Comparison of ENCODE assay signal across 12 cellular contexts in genomic region chr5:57566914-57567313, GRCh38.
DNase-seq lines count a peak whose midpoint lies in the region; ATAC-seq and TF ChIP-seq lines count a peak whose summit lies in the region.
"Had no signal": no experiment of that assay in that cellular context is flagged by ENCODE, and none has a peak within 500 bp of the region (broad histone marks: within the 10 kb centered on the region; RNA-seq: fewer than 3 reads in every experiment).

No MANE protein-coding gene starts in this region.

- no peak overlapping the region for H3K4me3 ChIP-seq in BLaER1
- no peak overlapping the region for H3K4me3 ChIP-seq in mammary epithelial cell (replicated peaks in 1 of 3; ENCODE audit: insufficient read depth in 1 of 3, low read depth in 2 of 3, low read length in 3 of 3)
- no peak overlapping the region for H3K4me3 ChIP-seq in mesodermal cell (ENCODE audit: extremely low read depth, insufficient read depth, low read length, poor library complexity, severe bottlenecking)
- H3K4me3 ChIP-seq in H7 (ENCODE audit: insufficient read depth, low read depth, low read length) = no peak overlapping the region

- CTCF ChIA-PET in mammary epithelial cell (lab: Charles Lee; ENCODE audit: low non-redundant PET) = no interaction called here

- H3K4me3 Mint-ChIP-seq in activated CD4-positive, alpha-beta T cell treated with anti-CD3 and anti-CD28 coated beads, Interleukin-2, amount 10 ng/mL, durations not matched to agents 24 days and 14 days = no peak overlapping the region
- H3K4me3 Mint-ChIP-seq: activated naive CD4-positive, alpha-beta T cell treated with anti-CD3 and anti-CD28 coated beads, Interleukin-2, amount 50 U/mL, for 24 hours had no signal

- intact Hi-C loops in mammary epithelial cell (cut with micrococcal nuclease) = no loop called here
- intact Hi-C loops in activated CD4-positive, alpha-beta T cell treated with anti-CD3 and anti-CD28 coated beads, Interleukin-2, amount 10 ng/mL, durations not matched to agents 24 days and 14 days (cut with micrococcal nuclease) = no loop called here

- H3K4me1 Mint-ChIP-seq in activated CD4-positive, alpha-beta T cell treated with anti-CD3 and anti-CD28 coated beads, Interleukin-2, amount 10 ng/mL, durations not matched to agents 24 days and 14 days = no peaks in the 10 kb centered on the region
- H3K4me1 Mint-ChIP-seq: activated naive CD4-positive, alpha-beta T cell treated with anti-CD3 and anti-CD28 coated beads, Interleukin-2, amount 50 U/mL, for 24 hours had no signal

- WGBS in mammary epithelial cell (ENCODE audit: low coverage, missing lambda C conversion rate) = 9% methylated on average over 5 of the region's 5 CpGs
- WGBS in mesodermal cell (ENCODE audit: insufficient coverage in 2 of 2), 2 experiments = 87 to 95% methylated on average over 4 to 5 of the region's 5 CpGs

- DNase-seq in mammary epithelial cell (peak; percentile 55), H7 (no peak), LoVo (ENCODE audit: low spot score) (no peak), RKO (ENCODE audit: low spot score) (no peak)
- DNase-seq in activated CD4-positive, alpha-beta T cell treated with anti-CD3 and anti-CD28 coated beads, Interleukin-2, amount 10 ng/mL, durations not matched to agents 24 days and 14 days = no peak
- DNase-seq: HCEC 1CT, NCI-H2029 treated with DMSO at 0.1 percent for 48 hours had no signal

- no peaks in the 10 kb centered on the region for H3K9me3 ChIP-seq in BLaER1
- no peaks in the 10 kb centered on the region for H3K9me3 ChIP-seq in mammary epithelial cell (replicated peaks; ENCODE audit: insufficient read depth, low read length)
- H3K9me3 ChIP-seq in mesodermal cell (ENCODE audit: control insufficient read depth, low read length) = no peaks in the 10 kb centered on the region

- H3K27me3 Mint-ChIP-seq in activated CD4-positive, alpha-beta T cell treated with anti-CD3 and anti-CD28 coated beads, Interleukin-2, amount 10 ng/mL, durations not matched to agents 24 days and 14 days = peaks cover 18% of the 10 kb centered on the region

- no peaks in the 10 kb centered on the region for H4K20me1 ChIP-seq in BLaER1
- H4K20me1 ChIP-seq in mammary epithelial cell (ENCODE audit: insufficient read depth, low read length) = no peaks in the 10 kb centered on the region

- no peak overlapping the region for H3K27ac Mint-ChIP-seq in activated CD4-positive, alpha-beta T cell treated with anti-CD3 and anti-CD28 coated beads, Interleukin-2, amount 10 ng/mL, durations not matched to agents 24 days and 14 days
- H3K27ac Mint-ChIP-seq: activated naive CD4-positive, alpha-beta T cell treated with anti-CD3 and anti-CD28 coated beads, Interleukin-2, amount 50 U/mL, for 24 hours had no signal

- ATAC-seq in HG02798 (IDR thresholded peaks at IDR 0.05; ENCODE audit: poor library complexity, unreplicated experiment) = peak; percentile 62
- ATAC-seq: left lobe of liver had no signal

- H3K27me3 ChIP-seq in BLaER1 = no peaks in the 10 kb centered on the region
- peaks cover 7% of the 10 kb centered on the region for H3K27me3 ChIP-seq in mammary epithelial cell (ENCODE audit: insufficient read depth, low read length)
- H3K27me3 ChIP-seq in H7 (ENCODE audit: control insufficient read depth, insufficient read depth, low read length) = no peaks in the 10 kb centered on the region

- H3K36me3 ChIP-seq in BLaER1 (no peaks in the 10 kb centered on the region), mammary epithelial cell (ENCODE audit: insufficient read depth, low read length) (no peaks in the 10 kb centered on the region), mesodermal cell (ENCODE audit: control insufficient read depth, insufficient read depth, low read length) (no peaks in the 10 kb centered on the region), H7 (replicated peaks; ENCODE audit: control insufficient read depth, insufficient read depth, low read length) (no peaks in the 10 kb centered on the region)

- no peak for TF ChIP-seq CTCF in mammary epithelial cell (conservative IDR thresholded peaks at IDR 0.05 in 1 of 2, IDR thresholded peaks at IDR 0.05 in 1 of 2; ENCODE audit: extremely low read depth in 1 of 2, insufficient read depth in 1 of 2, low read depth in 1 of 2, low read length in 2 of 2)

- H3K79me2 ChIP-seq in mammary epithelial cell (ENCODE audit: insufficient read depth, low read length) = no peaks in the 10 kb centered on the region

- H3K36me3 Mint-ChIP-seq in activated CD4-positive, alpha-beta T cell treated with anti-CD3 and anti-CD28 coated beads, Interleukin-2, amount 10 ng/mL, durations not matched to agents 24 days and 14 days (ENCODE audit: low read depth) = no peaks in the 10 kb centered on the region
- H3K36me3 Mint-ChIP-seq: activated naive CD4-positive, alpha-beta T cell treated with anti-CD3 and anti-CD28 coated beads, Interleukin-2, amount 50 U/mL, for 24 hours had no signal

- in situ Hi-C loops in mammary epithelial cell (cut with MboI; ENCODE audit: low sequenced_read_pairs in 2 of 2) = no loop called here

- dilution Hi-C loops in mammary epithelial cell (cut with HindIII; ENCODE audit: low sequenced_read_pairs) = no loop called here

- H3K4me1 ChIP-seq in BLaER1 (no peaks in the 10 kb centered on the region), mammary epithelial cell (ENCODE audit: insufficient read depth, low read length) (no peaks in the 10 kb centered on the region), mesodermal cell (ENCODE audit: control insufficient read depth, insufficient read depth, low read length, poor library complexity, severe bottlenecking) (no peaks in the 10 kb centered on the region)

- BruUV-seq in mammary epithelial cell (replicated peaks; lab: Mats Ljungman, UMichigan) = no TSS peak

- no peaks in the 10 kb centered on the region for H3K9me3 Mint-ChIP-seq in activated CD4-positive, alpha-beta T cell treated with anti-CD3 and anti-CD28 coated beads, Interleukin-2, amount 10 ng/mL, durations not matched to agents 24 days and 14 days
- H3K9me3 Mint-ChIP-seq: activated naive CD4-positive, alpha-beta T cell treated with anti-CD3 and anti-CD28 coated beads, Interleukin-2, amount 50 U/mL, for 24 hours had no signal

- H3K9ac ChIP-seq in BLaER1 (no peak overlapping the region), mammary epithelial cell (ENCODE audit: insufficient read depth, low read length) (no peak overlapping the region)

- H3K4me2 ChIP-seq in BLaER1 (peak overlapping the region; percentile 25), mammary epithelial cell (ENCODE audit: insufficient read depth, low read depth, low read length) (no peak overlapping the region)

- H3K27ac ChIP-seq in BLaER1 (no peak overlapping the region), mammary epithelial cell (ENCODE audit: insufficient read depth, low read depth, low read length) (no peak overlapping the region), mesodermal cell (ENCODE audit: low read depth, low read length, severe bottlenecking) (peak overlapping the region; percentile 43)

- H2AFZ ChIP-seq in mammary epithelial cell (ENCODE audit: low read depth, low read length) = peak overlapping the region; percentile 34
